ENCODE assay signal across 3 cellular contexts in genomic region chr12:15956413-15957185, GRCh38.
A peak's percentile ranks its signal among the peaks of the same experiment; 100 is the strongest.
TF ChIP-seq lines count a peak whose summit lies in the region.

No MANE protein-coding gene starts in this region.

TF ChIP-seq in liver, 16 proteins besides CTCF, POLR2A, EP300 and RAD21:
- TF ChIP-seq YY1 (IDR thresholded peaks at IDR 0.05) (peak; percentile 26), FOXA2 (IDR thresholded peaks at IDR 0.05) (peak; percentile 4), NR2F2 (IDR thresholded peaks at IDR 0.05) (no peak)
- TF ChIP-seq, protein P1, sequence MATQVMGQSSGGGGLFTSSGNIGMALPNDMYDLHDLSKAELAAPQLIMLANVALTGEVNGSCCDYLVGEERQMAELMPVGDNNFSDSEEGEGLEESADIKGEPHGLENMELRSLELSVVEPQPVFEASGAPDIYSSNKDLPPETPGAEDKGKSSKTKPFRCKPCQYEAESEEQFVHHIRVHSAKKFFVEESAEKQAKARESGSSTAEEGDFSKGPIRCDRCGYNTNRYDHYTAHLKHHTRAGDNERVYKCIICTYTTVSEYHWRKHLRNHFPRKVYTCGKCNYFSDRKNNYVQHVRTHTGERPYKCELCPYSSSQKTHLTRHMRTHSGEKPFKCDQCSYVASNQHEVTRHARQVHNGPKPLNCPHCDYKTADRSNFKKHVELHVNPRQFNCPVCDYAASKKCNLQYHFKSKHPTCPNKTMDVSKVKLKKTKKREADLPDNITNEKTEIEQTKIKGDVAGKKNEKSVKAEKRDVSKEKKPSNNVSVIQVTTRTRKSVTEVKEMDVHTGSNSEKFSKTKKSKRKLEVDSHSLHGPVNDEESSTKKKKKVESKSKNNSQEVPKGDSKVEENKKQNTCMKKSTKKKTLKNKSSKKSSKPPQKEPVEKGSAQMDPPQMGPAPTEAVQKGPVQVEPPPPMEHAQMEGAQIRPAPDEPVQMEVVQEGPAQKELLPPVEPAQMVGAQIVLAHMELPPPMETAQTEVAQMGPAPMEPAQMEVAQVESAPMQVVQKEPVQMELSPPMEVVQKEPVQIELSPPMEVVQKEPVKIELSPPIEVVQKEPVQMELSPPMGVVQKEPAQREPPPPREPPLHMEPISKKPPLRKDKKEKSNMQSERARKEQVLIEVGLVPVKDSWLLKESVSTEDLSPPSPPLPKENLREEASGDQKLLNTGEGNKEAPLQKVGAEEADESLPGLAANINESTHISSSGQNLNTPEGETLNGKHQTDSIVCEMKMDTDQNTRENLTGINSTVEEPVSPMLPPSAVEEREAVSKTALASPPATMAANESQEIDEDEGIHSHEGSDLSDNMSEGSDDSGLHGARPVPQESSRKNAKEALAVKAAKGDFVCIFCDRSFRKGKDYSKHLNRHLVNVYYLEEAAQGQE (IDR thresholded peaks at IDR 0.05) = no peak

TF ChIP-seq in HepG2, 621 proteins besides CTCF, POLR2A, EP300 and RAD21:
- TF ChIP-seq, protein P2, sequence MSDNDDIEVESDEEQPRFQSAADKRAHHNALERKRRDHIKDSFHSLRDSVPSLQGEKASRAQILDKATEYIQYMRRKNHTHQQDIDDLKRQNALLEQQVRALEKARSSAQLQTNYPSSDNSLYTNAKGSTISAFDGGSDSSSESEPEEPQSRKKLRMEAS (IDR thresholded peaks at IDR 0.05) = no peak
- TF ChIP-seq RORA (CRISPR knock-in tag; IDR thresholded peaks at IDR 0.05) = no peak
- TF ChIP-seq KMT2A (CRISPR knock-in tag; IDR thresholded peaks at IDR 0.05) = no peak
- no peak for TF ChIP-seq ZNF232 (CRISPR knock-in tag; IDR thresholded peaks at IDR 0.05; ENCODE audit: borderline replicate concordance)
- no peak for TF ChIP-seq ZNF510 (CRISPR knock-in tag; IDR thresholded peaks at IDR 0.05; ENCODE audit: low read depth)
- no peak for TF ChIP-seq ZNF280B (CRISPR knock-in tag; IDR thresholded peaks at IDR 0.05; ENCODE audit: borderline replicate concordance)
- TF ChIP-seq, protein P3, sequence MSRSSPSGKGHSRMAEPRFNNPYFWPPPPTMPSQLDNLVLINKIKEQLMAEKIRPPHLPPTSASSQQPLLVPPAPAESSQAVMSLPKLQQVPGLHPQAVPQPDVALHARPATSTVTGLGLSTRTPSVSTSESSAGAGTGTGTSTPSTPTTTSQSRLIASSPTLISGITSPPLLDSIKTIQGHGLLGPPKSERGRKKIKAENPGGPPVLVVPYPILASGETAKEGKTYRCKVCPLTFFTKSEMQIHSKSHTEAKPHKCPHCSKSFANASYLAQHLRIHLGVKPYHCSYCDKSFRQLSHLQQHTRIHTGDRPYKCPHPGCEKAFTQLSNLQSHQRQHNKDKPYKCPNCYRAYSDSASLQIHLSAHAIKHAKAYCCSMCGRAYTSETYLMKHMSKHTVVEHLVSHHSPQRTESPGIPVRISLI (CRISPR knock-in tag; IDR thresholded peaks at IDR 0.05; ENCODE audit: borderline replicate concordance) = no peak
- TF ChIP-seq YEATS4 (CRISPR knock-in tag; IDR thresholded peaks at IDR 0.05; ENCODE audit: borderline replicate concordance) = no peak
TF ChIP-seq in HepG2: peak in this region for 0.

TF ChIP-seq in GM12878, 131 proteins besides CTCF, POLR2A, EP300 and RAD21:
- TF ChIP-seq SREBF2 (IDR thresholded peaks at IDR 0.05; ENCODE audit: low read length) = no peak
- no peak for TF ChIP-seq FOXM1 (IDR thresholded peaks at IDR 0.05; ENCODE audit: low read depth, low read length)
- TF ChIP-seq, protein P4, sequence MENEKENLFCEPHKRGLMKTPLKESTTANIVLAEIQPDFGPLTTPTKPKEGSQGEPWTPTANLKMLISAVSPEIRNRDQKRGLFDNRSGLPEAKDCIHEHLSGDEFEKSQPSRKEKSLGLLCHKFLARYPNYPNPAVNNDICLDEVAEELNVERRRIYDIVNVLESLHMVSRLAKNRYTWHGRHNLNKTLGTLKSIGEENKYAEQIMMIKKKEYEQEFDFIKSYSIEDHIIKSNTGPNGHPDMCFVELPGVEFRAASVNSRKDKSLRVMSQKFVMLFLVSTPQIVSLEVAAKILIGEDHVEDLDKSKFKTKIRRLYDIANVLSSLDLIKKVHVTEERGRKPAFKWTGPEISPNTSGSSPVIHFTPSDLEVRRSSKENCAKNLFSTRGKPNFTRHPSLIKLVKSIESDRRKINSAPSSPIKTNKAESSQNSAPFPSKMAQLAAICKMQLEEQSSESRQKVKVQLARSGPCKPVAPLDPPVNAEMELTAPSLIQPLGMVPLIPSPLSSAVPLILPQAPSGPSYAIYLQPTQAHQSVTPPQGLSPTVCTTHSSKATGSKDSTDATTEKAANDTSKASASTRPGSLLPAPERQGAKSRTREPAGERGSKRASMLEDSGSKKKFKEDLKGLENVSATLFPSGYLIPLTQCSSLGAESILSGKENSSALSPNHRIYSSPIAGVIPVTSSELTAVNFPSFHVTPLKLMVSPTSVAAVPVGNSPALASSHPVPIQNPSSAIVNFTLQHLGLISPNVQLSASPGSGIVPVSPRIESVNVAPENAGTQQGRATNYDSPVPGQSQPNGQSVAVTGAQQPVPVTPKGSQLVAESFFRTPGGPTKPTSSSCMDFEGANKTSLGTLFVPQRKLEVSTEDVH (IDR thresholded peaks at IDR 0.05; ENCODE audit: low read depth, partially characterized antibody) = no peak
- TF ChIP-seq HCFC1 (IDR thresholded peaks at IDR 0.05; ENCODE audit: low read length) = no peak
- TF ChIP-seq, protein P5, sequence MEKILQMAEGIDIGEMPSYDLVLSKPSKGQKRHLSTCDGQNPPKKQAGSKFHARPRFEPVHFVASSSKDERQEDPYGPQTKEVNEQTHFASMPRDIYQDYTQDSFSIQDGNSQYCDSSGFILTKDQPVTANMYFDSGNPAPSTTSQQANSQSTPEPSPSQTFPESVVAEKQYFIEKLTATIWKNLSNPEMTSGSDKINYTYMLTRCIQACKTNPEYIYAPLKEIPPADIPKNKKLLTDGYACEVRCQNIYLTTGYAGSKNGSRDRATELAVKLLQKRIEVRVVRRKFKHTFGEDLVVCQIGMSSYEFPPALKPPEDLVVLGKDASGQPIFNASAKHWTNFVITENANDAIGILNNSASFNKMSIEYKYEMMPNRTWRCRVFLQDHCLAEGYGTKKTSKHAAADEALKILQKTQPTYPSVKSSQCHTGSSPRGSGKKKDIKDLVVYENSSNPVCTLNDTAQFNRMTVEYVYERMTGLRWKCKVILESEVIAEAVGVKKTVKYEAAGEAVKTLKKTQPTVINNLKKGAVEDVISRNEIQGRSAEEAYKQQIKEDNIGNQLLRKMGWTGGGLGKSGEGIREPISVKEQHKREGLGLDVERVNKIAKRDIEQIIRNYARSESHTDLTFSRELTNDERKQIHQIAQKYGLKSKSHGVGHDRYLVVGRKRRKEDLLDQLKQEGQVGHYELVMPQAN (conservative IDR thresholded peaks at IDR 0.05) = no peak
- TF ChIP-seq, protein P6, sequence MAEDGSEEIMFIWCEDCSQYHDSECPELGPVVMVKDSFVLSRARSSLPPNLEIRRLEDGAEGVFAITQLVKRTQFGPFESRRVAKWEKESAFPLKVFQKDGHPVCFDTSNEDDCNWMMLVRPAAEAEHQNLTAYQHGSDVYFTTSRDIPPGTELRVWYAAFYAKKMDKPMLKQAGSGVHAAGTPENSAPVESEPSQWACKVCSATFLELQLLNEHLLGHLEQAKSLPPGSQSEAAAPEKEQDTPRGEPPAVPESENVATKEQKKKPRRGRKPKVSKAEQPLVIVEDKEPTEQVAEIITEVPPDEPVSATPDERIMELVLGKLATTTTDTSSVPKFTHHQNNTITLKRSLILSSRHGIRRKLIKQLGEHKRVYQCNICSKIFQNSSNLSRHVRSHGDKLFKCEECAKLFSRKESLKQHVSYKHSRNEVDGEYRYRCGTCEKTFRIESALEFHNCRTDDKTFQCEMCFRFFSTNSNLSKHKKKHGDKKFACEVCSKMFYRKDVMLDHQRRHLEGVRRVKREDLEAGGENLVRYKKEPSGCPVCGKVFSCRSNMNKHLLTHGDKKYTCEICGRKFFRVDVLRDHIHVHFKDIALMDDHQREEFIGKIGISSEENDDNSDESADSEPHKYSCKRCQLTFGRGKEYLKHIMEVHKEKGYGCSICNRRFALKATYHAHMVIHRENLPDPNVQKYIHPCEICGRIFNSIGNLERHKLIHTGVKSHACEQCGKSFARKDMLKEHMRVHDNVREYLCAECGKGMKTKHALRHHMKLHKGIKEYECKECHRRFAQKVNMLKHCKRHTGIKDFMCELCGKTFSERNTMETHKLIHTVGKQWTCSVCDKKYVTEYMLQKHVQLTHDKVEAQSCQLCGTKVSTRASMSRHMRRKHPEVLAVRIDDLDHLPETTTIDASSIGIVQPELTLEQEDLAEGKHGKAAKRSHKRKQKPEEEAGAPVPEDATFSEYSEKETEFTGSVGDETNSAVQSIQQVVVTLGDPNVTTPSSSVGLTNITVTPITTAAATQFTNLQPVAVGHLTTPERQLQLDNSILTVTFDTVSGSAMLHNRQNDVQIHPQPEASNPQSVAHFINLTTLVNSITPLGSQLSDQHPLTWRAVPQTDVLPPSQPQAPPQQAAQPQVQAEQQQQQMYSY (CRISPR knock-in tag; IDR thresholded peaks at IDR 0.05) = no peak
- TF ChIP-seq NFIC (IDR thresholded peaks at IDR 0.05; ENCODE audit: low read depth, low read length) = no peak
- TF ChIP-seq, protein P2 (IDR thresholded peaks at IDR 0.05; ENCODE audit: low read depth, low read length) = no peak
- no peak for TF ChIP-seq HDGF (IDR thresholded peaks at IDR 0.05)
- no peak for TF ChIP-seq PAX8 (IDR thresholded peaks at IDR 0.05)
